ENCODE assay signal across 36 cellular contexts in the genomic region with DNA sequence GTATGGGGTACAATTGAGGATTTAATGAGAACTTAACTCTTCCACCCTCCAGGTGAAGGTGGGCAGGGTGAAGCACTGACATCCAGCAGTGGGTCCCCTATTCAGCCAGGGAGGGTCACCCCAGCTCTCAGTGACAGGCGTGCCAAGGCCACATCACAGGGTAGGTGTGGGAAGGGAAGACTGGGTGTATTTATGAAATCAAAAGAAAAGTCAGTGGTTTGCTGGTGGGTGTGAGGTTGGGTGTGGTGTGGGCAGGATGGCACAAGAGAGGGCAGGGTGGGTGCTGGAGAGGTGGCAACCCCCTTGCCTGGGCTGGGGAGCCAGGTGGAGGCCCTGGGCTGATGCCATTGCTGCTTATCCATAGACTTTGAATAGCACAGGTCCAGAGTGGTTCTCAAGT. TPM values are rescaled to one million over a fixed set of nuclear protein-coding genes. Genes with fewer than 3 reads are reported as not detected.
"Had no signal": no experiment of that assay in that cellular context is flagged by ENCODE, and none has a peak within 500 bp of the region (broad histone marks: within the 10 kb centered on the region; RNA-seq: fewer than 3 reads in every experiment).

No MANE protein-coding gene starts in this region.

- H3K4me1 ChIP-seq: ascending aorta, body of pancreas, breast epithelium had no signal

- FAIRE-seq: K562, RCC 7860 had no signal

- H3K27me3 ChIP-seq: ascending aorta, body of pancreas had no signal

- DNase-seq: activated CD4-positive, alpha-beta T cell treated with anti-CD3 and anti-CD28 coated beads, Interleukin-2, amount 10 ng/mL, durations not matched to agents 24 days and 14 days; activated CD4-positive, alpha-beta T cell treated with anti-CD3 and anti-CD28 coated beads, Interleukin-2, amount 50 U/mL, for 4 hours; activated CD4-positive, CD25-positive, alpha-beta regulatory T cell; activated CD8-positive, alpha-beta T cell treated with anti-CD3 and anti-CD28 coated beads for 36 hours; activated gamma-delta T cell; activated naive CD4-positive, alpha-beta T cell treated with Interleukin-2 at 50 U/mL for 16 hours; activated naive CD8-positive, alpha-beta T cell treated with anti-CD3 and anti-CD28 coated beads, Interleukin-2, amount 10 ng/mL, durations not matched to agents 7 days and 5 days; activated T-cell treated with anti-CD3 and anti-CD28 coated beads, Interleukin-2, amount 50 U/mL, for 24 hours; amygdala; body of pancreas; NCI-H1092 treated with DMSO at 0.1 percent for 48 hours; NCI-H1417; NCI-H146; NCI-H187; NCI-H2029 treated with DMSO at 0.1 percent for 48 hours; NCI-H2107; NCI-H2171; NCI-H510A; NCI-H526; NCI-H748 treated with DMSO at 0.1 percent for 48 hours; NK-92 treated with Interleukin-12 subunit alpha and Interleukin-12 subunit beta, amount 100 ng/mL, for 24 hours; Right ventricle myocardium superior; SW 1271; T-helper 1 cell; T-helper 2 cell; T1000; WERI-Rb-1 had no signal

- H3K27ac ChIP-seq: ascending aorta, body of pancreas, breast epithelium, RWPE1, WERI-Rb-1 had no signal

- H3K36me3 ChIP-seq: ascending aorta, breast epithelium had no signal

- H3K9me3 ChIP-seq: ascending aorta, body of pancreas, breast epithelium had no signal

- H3K4me3 ChIP-seq: ascending aorta, body of pancreas, breast epithelium, K562 had no signal

- ATAC-seq: activated CD8-positive, alpha-beta T cell treated with anti-CD3 and anti-CD28 coated beads for 36 hours; body of pancreas; K562; PC-3 had no signal

RNA-seq across cellular contexts. Expression of gene SYNDIG1, which starts 16.6 kb away (rescaled TPM):
- total RNA-seq: activated CD4-positive, alpha-beta T cell treated with anti-CD3 and anti-CD28 coated beads, Interleukin-2, amount 10 ng/mL, durations not matched to agents 24 days and 14 days; activated CD8-positive, alpha-beta memory T cell treated with anti-CD3 and anti-CD28 coated beads for 36 hours; activated CD8-positive, alpha-beta T cell treated with anti-CD3 and anti-CD28 coated beads for 36 hours; activated naive CD8-positive, alpha-beta T cell treated with anti-CD3 and anti-CD28 coated beads, Interleukin-2, amount 10 ng/mL, durations not matched to agents 7 days and 5 days; activated T-helper 2 cell treated with anti-CD3 and anti-CD28 coated beads, Interferon-gamma antibody, Interleukin-2, Interleukin-4, amounts not matched to agents 10 μg/mL and 5 μg/mL and 100 μg/mL, durations not matched to agents 14 hours and 24 hours and 36 hours; K562; M059J; PC-3 had no signal
- polyA plus RNA-seq: K562 had no signal
